In the genomic region with DNA sequence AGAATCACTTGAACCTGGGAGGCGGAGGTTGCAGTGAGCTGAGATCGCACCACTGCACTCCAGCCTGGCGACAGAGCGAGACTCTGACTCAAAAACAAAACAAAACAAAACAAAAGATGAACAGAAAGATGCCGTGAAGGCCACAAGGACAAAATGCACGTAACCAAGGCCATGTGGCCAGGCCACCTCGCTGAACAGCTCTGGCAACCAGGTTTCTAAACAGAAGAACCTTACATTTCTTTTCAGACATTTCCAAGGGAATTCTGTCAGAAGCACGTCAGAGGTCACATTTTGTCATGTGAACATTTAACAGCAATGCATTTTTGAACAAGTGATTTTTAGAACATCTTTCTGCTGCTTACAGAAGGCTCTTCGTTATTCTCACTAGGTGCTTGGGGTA, we compare ENCODE assay signal across 1 cellular context.
TF ChIP-seq lines count a peak whose summit lies in the region.

No MANE protein-coding gene starts in this region.

TF ChIP-seq in WTC11, 78 proteins besides CTCF, POLR2A, EP300 and RAD21:
- TF ChIP-seq KAT7 (CRISPR knock-in tag; IDR thresholded peaks at IDR 0.05; ENCODE audit: borderline replicate concordance) (no peak), ZNF423 (CRISPR knock-in tag; IDR thresholded peaks at IDR 0.05) (no peak), ETV6 (CRISPR knock-in tag; IDR thresholded peaks at IDR 0.05) (no peak), PRDM15 (CRISPR knock-in tag; IDR thresholded peaks at IDR 0.05) (no peak), CREB1 (CRISPR knock-in tag; IDR thresholded peaks at IDR 0.05) (no peak), ERG (CRISPR knock-in tag; IDR thresholded peaks at IDR 0.05) (no peak), TEAD1 (CRISPR knock-in tag; IDR thresholded peaks at IDR 0.05) (no peak), ATF2 (CRISPR knock-in tag; IDR thresholded peaks at IDR 0.05; ENCODE audit: borderline replicate concordance, low read depth) (no peak)
- TF ChIP-seq, protein P1, sequence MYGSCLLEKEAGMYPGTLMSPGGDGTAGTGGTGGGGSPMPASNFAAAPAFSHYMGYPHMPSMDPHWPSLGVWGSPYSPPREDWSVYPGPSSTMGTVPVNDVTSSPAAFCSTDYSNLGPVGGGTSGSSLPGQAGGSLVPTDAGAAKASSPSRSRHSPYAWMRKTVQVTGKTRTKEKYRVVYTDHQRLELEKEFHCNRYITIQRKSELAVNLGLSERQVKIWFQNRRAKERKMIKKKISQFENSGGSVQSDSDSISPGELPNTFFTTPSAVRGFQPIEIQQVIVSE (CRISPR knock-in tag; IDR thresholded peaks at IDR 0.05; ENCODE audit: borderline replicate concordance), result no peak
